ENCODE assay signal across 8 cellular contexts in the genomic region with DNA sequence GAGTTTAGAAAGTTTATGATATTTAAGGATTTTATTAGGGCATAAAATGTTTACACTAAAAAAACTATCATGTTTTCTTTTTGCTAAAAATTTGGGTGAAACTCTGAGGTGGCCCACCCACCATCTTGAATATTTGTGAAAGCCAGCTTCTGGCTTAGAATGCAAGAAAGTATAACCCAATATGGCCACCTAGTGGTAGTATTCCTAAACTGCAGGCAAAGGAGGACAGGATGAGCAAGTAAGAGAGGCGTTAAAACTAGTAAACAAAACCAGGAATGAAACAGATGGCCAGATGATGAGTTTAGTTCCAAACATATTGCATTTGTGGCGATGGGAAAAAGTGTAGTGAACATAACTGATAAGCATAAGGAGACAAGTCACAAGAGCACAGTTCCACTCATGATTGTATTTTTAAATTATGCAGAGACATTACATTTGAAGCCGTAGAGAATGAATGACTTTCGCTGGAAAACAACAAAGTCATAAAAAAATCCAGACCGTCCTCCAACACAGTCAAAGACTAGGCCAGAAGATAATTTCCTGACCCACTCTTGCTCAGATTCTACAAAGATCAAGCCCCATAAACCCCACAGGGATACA.
A peak's percentile ranks its signal among the peaks of the same experiment; 100 is the strongest.
DNase-seq lines count a peak whose midpoint lies in the region; ATAC-seq and TF ChIP-seq lines count a peak whose summit lies in the region.

No MANE protein-coding gene starts in this region.

- ATAC-seq in HCT116 (peak; percentile 84), upper lobe of left lung (ENCODE audit: low FRiP score in 2 of 2) (peak in 1 of 2 donors; percentile 76)
- peak; percentile 64 for ATAC-seq in effector memory CD8-positive, alpha-beta T cell (replicated peaks)

- H3K23ac ChIP-seq in mesenchymal stem cell (ENCODE audit: low read length in 2 of 2): no peak overlapping the region

- no peaks in the 10 kb centered on the region for H3K9me2 ChIP-seq in HCT116 (ENCODE audit: insufficient read depth)

- no peaks in the 10 kb centered on the region for H3K79me1 ChIP-seq in mesenchymal stem cell (replicated peaks; ENCODE audit: low read length, poor library complexity, severe bottlenecking)

- H2BK5ac ChIP-seq in mesenchymal stem cell (ENCODE audit: low read depth, low read length, poor library complexity, severe bottlenecking): no peak overlapping the region

- no peak overlapping the region for H3K4me3 Mint-ChIP-seq in activated naive CD4-positive, alpha-beta T cell treated with anti-CD3 and anti-CD28 coated beads, Interleukin-2, amount 10 ng/mL, durations not matched to agents 7 days and 5 days
- no peak overlapping the region for H3K4me3 Mint-ChIP-seq in effector memory CD8-positive, alpha-beta T cell

- CTCF ChIA-PET in activated naive CD4-positive, alpha-beta T cell treated with anti-CD3 and anti-CD28 coated beads, Interleukin-2, amount 10 ng/mL, durations not matched to agents 7 days and 5 days (lab: Charles Lee): interaction anchor here (0.7 to 4.2 kb wide), 15 partner anchors 10 to 316 kb away, joined by 3 to 26 read pairs (median 4); no protein-coding TSS in a partner anchor
- CTCF ChIA-PET in HCT116 (lab: Charles Lee): interaction anchor here (0.8 to 1.7 kb wide), 15 partner anchors 8 to 439 kb away, joined by 3 to 11 read pairs (median 4); partner anchors contain the start of genes CCPG1 and PIERCE2

- H3K79me2 ChIP-seq in HCT116 (ENCODE audit: insufficient read depth, low read length): no peaks in the 10 kb centered on the region

- no peak overlapping the region for H2BK120ac ChIP-seq in mesenchymal stem cell (ENCODE audit: low read depth, low read length)

- TF ChIP-seq CTCF in HCT116 (IDR thresholded peaks at IDR 0.05 in 2 of 3, conservative IDR thresholded peaks at IDR 0.05 in 1 of 3; ENCODE audit: borderline replicate concordance in 1 of 3, insufficient read depth in 1 of 3, low read depth in 2 of 3, low read length in 2 of 3): peak; percentile 53 to 94 (median 84); a peak in 5 of 6 replicates
- peak; percentile 74 to 84 (median 80) for TF ChIP-seq CTCF in upper lobe of left lung (IDR thresholded peaks at IDR 0.05)

- peak; percentile 67 for TF ChIP-seq RAD21 in HCT116 (IDR thresholded peaks at IDR 0.05; ENCODE audit: low read depth)

- H4K8ac ChIP-seq in mesenchymal stem cell (ENCODE audit: low read length): no peak overlapping the region

- POLR2A ChIA-PET in HCT116 (lab: Charles Lee): no interaction called here

- H2BK15ac ChIP-seq in mesenchymal stem cell (ENCODE audit: low read depth, poor library complexity, severe bottlenecking): no peak overlapping the region

- H3K27me3 ChIP-seq in HCT116 (ENCODE audit: insufficient read depth, low read length) (no peaks in the 10 kb centered on the region), mesenchymal stem cell (ENCODE audit: control insufficient read depth in 1 of 2, insufficient read depth in 1 of 2, low read length in 2 of 2) (no peaks in the 10 kb centered on the region), upper lobe of left lung (no peaks in the 10 kb centered on the region)

- no peak overlapping the region for H3K4me3 ChIP-seq in HCT116 (replicated peaks in 1 of 2; ENCODE audit: low read depth in 1 of 2, low read length in 2 of 2)
- H3K4me3 ChIP-seq in mesenchymal stem cell (ENCODE audit: insufficient read depth in 1 of 2, low read depth in 1 of 2, low read length in 2 of 2): no peak overlapping the region
- H3K4me3 ChIP-seq in upper lobe of left lung: no peak overlapping the region

- H3K4me2 ChIP-seq in HCT116 (ENCODE audit: low read length) (no peak overlapping the region), mesenchymal stem cell (ENCODE audit: low read length, poor library complexity, severe bottlenecking) (no peak overlapping the region)

- H3K14ac ChIP-seq in mesenchymal stem cell (ENCODE audit: low read length in 2 of 2): no peak overlapping the region

- H3K9ac ChIP-seq in HCT116 (ENCODE audit: low read length): no peak overlapping the region
- no peak overlapping the region for H3K9ac ChIP-seq in mesenchymal stem cell (ENCODE audit: low read length)

- H3K4me1 Mint-ChIP-seq in activated naive CD4-positive, alpha-beta T cell treated with anti-CD3 and anti-CD28 coated beads, Interleukin-2, amount 10 ng/mL, durations not matched to agents 7 days and 5 days: no peaks in the 10 kb centered on the region
- H3K4me1 Mint-ChIP-seq in effector memory CD8-positive, alpha-beta T cell (ENCODE audit: low read depth in 2 of 2): no peaks in the 10 kb centered on the region

- BruUV-seq in HCT116 (replicated peaks; lab: Mats Ljungman, UMichigan): no TSS peak

- peak; percentile 57 for DNase-seq in activated naive CD4-positive, alpha-beta T cell treated with anti-CD3 and anti-CD28 coated beads, Interleukin-2, amount 10 ng/mL, durations not matched to agents 7 days and 5 days
- DNase-seq in activated naive CD4-positive, alpha-beta T cell (lab: John Stamatoyannopoulos, UW): no peak
- DNase-seq in HCT116 (ENCODE audit: low read depth, low spot score) (peak; percentile 57), NCI-H1105 treated with DMSO at 0.1 percent for 48 hours (lab: John Stamatoyannopoulos, UW) (peak; percentile 56), T follicular helper cell (ENCODE audit: low read depth) (peak; percentile 12), mesenchymal stem cell (peak; percentile 90), upper lobe of left lung (no peak)
- DNase-seq in effector memory CD8-positive, alpha-beta T cell: peak; percentile 53 to 64 (median 54)

- no peak overlapping the region for H3K27ac ChIP-seq in HCT116 (ENCODE audit: low read depth, low read length)
- no peak overlapping the region for H3K27ac ChIP-seq in mesenchymal stem cell (ENCODE audit: low read length, poor library complexity, severe bottlenecking)
- H3K27ac ChIP-seq in upper lobe of left lung: no peak overlapping the region

- H3K9me3 ChIP-seq in HCT116 (ENCODE audit: control insufficient read depth in 1 of 2, insufficient read depth in 1 of 2, low read depth in 1 of 2, low read length in 2 of 2) (no peaks in the 10 kb centered on the region), mesenchymal stem cell (ENCODE audit: control insufficient read depth, low read length) (no peaks in the 10 kb centered on the region), upper lobe of left lung (no peaks in the 10 kb centered on the region)

- intact Hi-C loops in HCT116 (cut with micrococcal nuclease): loop anchor here (1.0 kb wide), 1 partner anchor 198 kb away; no protein-coding TSS in a partner anchor

- 36% methylated on average over 4 of the region's 5 CpGs for WGBS in mesenchymal stem cell
- 44 to 59% methylated on average over 5 of the region's 5 CpGs for WGBS in upper lobe of left lung, 2 donors

- no peak overlapping the region for H2AK5ac ChIP-seq in mesenchymal stem cell (ENCODE audit: low read length, severe bottlenecking)

- no peaks in the 10 kb centered on the region for H4K20me1 ChIP-seq in HCT116 (ENCODE audit: insufficient read depth)

- H3K18ac ChIP-seq in mesenchymal stem cell (ENCODE audit: low read depth in 1 of 2, low read length in 2 of 2): no peak overlapping the region

- peaks cover 0 to 6% of the 10 kb centered on the region in 2 experiments; a peak in 1 of 4 replicates for H3K36me3 ChIP-seq in HCT116 (ENCODE audit: control insufficient read depth in 1 of 2, insufficient read depth in 2 of 2, low read length in 2 of 2)
- H3K36me3 ChIP-seq in mesenchymal stem cell (ENCODE audit: control insufficient read depth in 1 of 2, insufficient read depth in 2 of 2, low read depth in 1 of 2, low read length in 2 of 2): peaks cover 9 to 58% of the 10 kb centered on the region in 2 experiments
- peaks cover 0 to 44% (median 8%) of the 10 kb centered on the region in 4 donors for H3K36me3 ChIP-seq in upper lobe of left lung

- H3K27me3 Mint-ChIP-seq in activated naive CD4-positive, alpha-beta T cell treated with anti-CD3 and anti-CD28 coated beads, Interleukin-2, amount 10 ng/mL, durations not matched to agents 7 days and 5 days: no peaks in the 10 kb centered on the region
- H3K27me3 Mint-ChIP-seq in effector memory CD8-positive, alpha-beta T cell: no peaks in the 10 kb centered on the region

- H3K4me1 ChIP-seq in HCT116 (ENCODE audit: control insufficient read depth in 1 of 2, insufficient read depth in 2 of 2, low read length in 2 of 2) (no peaks in the 10 kb centered on the region), mesenchymal stem cell (ENCODE audit: control insufficient read depth, insufficient read depth, low read depth, low read length) (no peaks in the 10 kb centered on the region), upper lobe of left lung (no peaks in the 10 kb centered on the region)

- H2AFZ ChIP-seq in HCT116 (ENCODE audit: low read depth, low read length, poor library complexity, severe bottlenecking) (no peak overlapping the region), mesenchymal stem cell (ENCODE audit: low read depth, low read length) (no peak overlapping the region)

- no peak overlapping the region for H2BK12ac ChIP-seq in mesenchymal stem cell (ENCODE audit: low read length in 2 of 2)

- no peak for TF ChIP-seq EP300 in upper lobe of left lung (IDR thresholded peaks at IDR 0.05)

- no peak overlapping the region for H3K27ac Mint-ChIP-seq in activated naive CD4-positive, alpha-beta T cell treated with anti-CD3 and anti-CD28 coated beads, Interleukin-2, amount 10 ng/mL, durations not matched to agents 7 days and 5 days
- H3K27ac Mint-ChIP-seq in effector memory CD8-positive, alpha-beta T cell: no peak overlapping the region

- RAD21 ChIA-PET in HCT116 (lab: Charles Lee; ENCODE audit: low non-redundant PET in 1 of 2, low total read pairs in 2 of 2, uncharacterized antibody in 2 of 2, unreplicated experiment in 2 of 2): interaction anchor here in 1 of 2 experiments (1.4 kb wide), 1 partner anchor 198 kb away, joined by 6 read pairs; no protein-coding TSS in a partner anchor

- no peak overlapping the region for H3K4ac ChIP-seq in mesenchymal stem cell (ENCODE audit: low read depth in 1 of 2, low read length in 2 of 2)

- peaks cover 2% of the 10 kb centered on the region for H3K9me3 Mint-ChIP-seq in activated naive CD4-positive, alpha-beta T cell treated with anti-CD3 and anti-CD28 coated beads, Interleukin-2, amount 10 ng/mL, durations not matched to agents 7 days and 5 days
- H3K9me3 Mint-ChIP-seq in effector memory CD8-positive, alpha-beta T cell: no peaks in the 10 kb centered on the region

- no peak for TF ChIP-seq POLR2A in HCT116 (IDR thresholded peaks at IDR 0.05; ENCODE audit: borderline replicate concordance, extremely low read depth, insufficient read depth, insufficient read length)
- no peak for TF ChIP-seq POLR2A in upper lobe of left lung (IDR thresholded peaks at IDR 0.05)

- H3K36me3 Mint-ChIP-seq in activated naive CD4-positive, alpha-beta T cell treated with anti-CD3 and anti-CD28 coated beads, Interleukin-2, amount 10 ng/mL, durations not matched to agents 7 days and 5 days: peaks cover 7% of the 10 kb centered on the region
- H3K36me3 Mint-ChIP-seq in effector memory CD8-positive, alpha-beta T cell (ENCODE audit: insufficient read depth): peaks cover 4% of the 10 kb centered on the region

- H4K91ac ChIP-seq in mesenchymal stem cell (ENCODE audit: low read length): no peak overlapping the region

TF ChIP-seq in HCT116, 20 proteins besides CTCF, POLR2A, EP300 and RAD21 (continues in another document):
- TF ChIP-seq ATF3 (IDR thresholded peaks at IDR 0.05): no peak
- TF ChIP-seq FOSL1 (IDR thresholded peaks at IDR 0.05; ENCODE audit: low read depth): no peak

Comparison
In these comparisons a context has a peak if more than half of its experiments do, and no peak if none do; other contexts are left out.
1. DNase-seq: peak in activated naive CD4-positive, alpha-beta T cell treated with anti-CD3 and anti-CD28 coated beads, Interleukin-2, amount 10 ng/mL, durations not matched to agents 7 days and 5 days (single experiment), HCT116 (single experiment), NCI-H1105 treated with DMSO at 0.1 percent for 48 hours (single experiment), T follicular helper cell (single experiment), effector memory CD8-positive, alpha-beta T cell (3 of 3) and mesenchymal stem cell (single experiment); none in activated naive CD4-positive, alpha-beta T cell (0 of 4) and upper lobe of left lung (0 of 2).